Comparison of ENCODE assay signal across 16 cellular contexts in genomic region chr2:112834379-112835014, GRCh38. TPM values are rescaled to one million over a fixed set of nuclear protein-coding genes. Genes with fewer than 3 reads are reported as not detected.
DNase-seq lines count a peak whose midpoint lies in the region; ATAC-seq and TF ChIP-seq lines count a peak whose summit lies in the region.
"Had no signal": no experiment of that assay in that cellular context is flagged by ENCODE, and none has a peak within 500 bp of the region (broad histone marks: within the 10 kb centered on the region; RNA-seq: fewer than 3 reads in every experiment).

No MANE protein-coding gene starts in this region.

- H4K20me1 ChIP-seq in PC-9 (ENCODE audit: insufficient read depth) (no peaks in the 10 kb centered on the region), neural progenitor cell (ENCODE audit: low read depth) (no peaks in the 10 kb centered on the region)

- no peak overlapping the region for H3K9ac ChIP-seq in neural progenitor cell

- H3K36me3 Mint-ChIP-seq in neural progenitor cell = no peaks in the 10 kb centered on the region

- H3K4me1 Mint-ChIP-seq in neural progenitor cell = peaks cover 4% of the 10 kb centered on the region

- H3K27ac ChIP-seq in PC-9 (peak overlapping the region; percentile 62), epithelial cell of prostate (peak overlapping the region; percentile 86), neural progenitor cell (no peak overlapping the region)
- H3K27ac ChIP-seq: uterus had no signal

- H3K27me3 ChIP-seq in PC-9 (ENCODE audit: insufficient read depth, low read depth) (no peaks in the 10 kb centered on the region), neural progenitor cell (no peaks in the 10 kb centered on the region)
- H3K27me3 ChIP-seq: dorsolateral prefrontal cortex, uterus had no signal

- no peaks in the 10 kb centered on the region for H3K9me2 ChIP-seq in PC-9 (ENCODE audit: insufficient read depth)

- H3K9me3 ChIP-seq in PC-9 (ENCODE audit: insufficient read depth, low read depth) (peaks cover 3% of the 10 kb centered on the region), neural progenitor cell (ENCODE audit: low read depth) (no peaks in the 10 kb centered on the region)
- H3K9me3 ChIP-seq: uterus had no signal

- peak overlapping the region; percentile 64 for H3K27ac Mint-ChIP-seq in neural progenitor cell
- H3K27ac Mint-ChIP-seq: immature natural killer cell had no signal

- no peaks in the 10 kb centered on the region for H3K9me3 Mint-ChIP-seq in neural progenitor cell
- H3K9me3 Mint-ChIP-seq: immature natural killer cell had no signal

- BruUV-seq in PC-9 (replicated peaks; lab: Mats Ljungman, UMichigan) = no TSS peak

- no peaks in the 10 kb centered on the region for H3K36me3 ChIP-seq in PC-9 (ENCODE audit: low read depth)
- no peaks in the 10 kb centered on the region for H3K36me3 ChIP-seq in neural progenitor cell
- H3K36me3 ChIP-seq: uterus had no signal

- CTCF ChIA-PET in PC-9 (lab: Charles Lee) = no interaction called here

- DNase-seq in EH (ENCODE audit: low read depth) (peak; percentile 55), PC-9 (peak; percentile 75 to 79), epithelial cell of prostate (ENCODE audit: low read depth, low spot score) (no peak), neural progenitor cell (ENCODE audit: low spot score) (no peak), COLO829 (ENCODE audit: low spot score) (no peak)
- no peak for DNase-seq in activated CD4-positive, CD25-positive, alpha-beta regulatory T cell treated with anti-CD3 and anti-CD28 coated beads, Interleukin-2, amount 50 U/mL, for 72 hours
- DNase-seq: activated CD4-positive, alpha-beta T cell treated with anti-CD3 and anti-CD28 coated beads for 1 hour; activated T-cell treated with anti-CD3 and anti-CD28 coated beads for 4 hours; DND-41; dorsolateral prefrontal cortex; immature natural killer cell; stimulated activated CD4-positive, alpha-beta T cell treated with anti-CD3 and anti-CD28 coated beads, Interleukin-2, amount 100 ng/mL, for 24 hours; uterus had no signal

- peak overlapping the region; percentile 87 for H3K4me2 ChIP-seq in PC-9
- no peak overlapping the region for H3K4me2 ChIP-seq in neural progenitor cell

- peaks cover 21% of the 10 kb centered on the region for H3F3A ChIP-seq in PC-9 (ENCODE audit: insufficient read depth, low read depth)
- no peaks in the 10 kb centered on the region for H3F3A ChIP-seq in neural progenitor cell (ENCODE audit: low read depth)

- TF ChIP-seq CTCF in PC-9 (conservative IDR thresholded peaks at IDR 0.05) (no peak), neural progenitor cell (IDR thresholded peaks at IDR 0.05) (no peak)

- ATAC-seq in GM18870 (IDR thresholded peaks at IDR 0.05; ENCODE audit: unreplicated experiment) (no peak), GM21576 (IDR thresholded peaks at IDR 0.05; ENCODE audit: unreplicated experiment) (no peak)

- H3K4me3 Mint-ChIP-seq in neural progenitor cell = no peak overlapping the region
- H3K4me3 Mint-ChIP-seq: immature natural killer cell had no signal

- H3K27me3 Mint-ChIP-seq in neural progenitor cell (ENCODE audit: insufficient read depth, low read depth) = peaks cover 2% of the 10 kb centered on the region

- peaks cover 47% of the 10 kb centered on the region for H3K4me1 ChIP-seq in PC-9 (replicated peaks; ENCODE audit: insufficient read depth)
- H3K4me1 ChIP-seq in neural progenitor cell = peaks cover 4% of the 10 kb centered on the region
- H3K4me1 ChIP-seq: uterus had no signal

- no peak overlapping the region for H2AFZ ChIP-seq in PC-9
- no peak overlapping the region for H2AFZ ChIP-seq in neural progenitor cell (replicated peaks)

- H3K4me3 ChIP-seq in PC-9 = peak overlapping the region; percentile 7; the same call in 1 of the 2 replicates
- H3K4me3 ChIP-seq in neural progenitor cell = no peak overlapping the region
- H3K4me3 ChIP-seq: uterus had no signal

- H3K79me2 ChIP-seq in PC-9 (ENCODE audit: low read depth) (no peaks in the 10 kb centered on the region), neural progenitor cell (ENCODE audit: low read depth) (no peaks in the 10 kb centered on the region)

- intact Hi-C loops in PC-9 (cut with micrococcal nuclease; ENCODE audit: unreplicated experiment) = loop anchor here (2.0 kb wide), 1 partner anchor 70 kb away; the partner anchor contains the start of gene CKAP2L

- POLR2A ChIA-PET in PC-9 (lab: Charles Lee; ENCODE audit: unreplicated experiment) = no interaction called here

RNA-seq across cellular contexts. Expression of gene IL1B, which starts 2.1 kb away (rescaled TPM):
- total RNA-seq in PC-9 (2021) (1.4 TPM in 2 replicates), neural progenitor cell (ENCODE audit: low replicate concordance) (not detected in 2 replicates)
- total RNA-seq: pulmonary artery endothelial cell had no signal

RNA-seq across cellular contexts. Expression of gene IL1A, which starts 50.2 kb away (rescaled TPM):
- total RNA-seq in PC-9 (2021) (0.55 TPM in 2 replicates), neural progenitor cell (ENCODE audit: low replicate concordance) (1.3 and 3.2 TPM in 2 replicates)

Comparison
In these comparisons a context has a peak if more than half of its experiments do, and no peak if none do; other contexts are left out.
1. DNase-seq: peak in EH (single experiment) and PC-9 (2 of 2); none in epithelial cell of prostate (single experiment), neural progenitor cell (single experiment), COLO829 (single experiment) and activated CD4-positive, CD25-positive, alpha-beta regulatory T cell treated with anti-CD3 and anti-CD28 coated beads, Interleukin-2, amount 50 U/mL, for 72 hours (single experiment).